In the genomic region with DNA sequence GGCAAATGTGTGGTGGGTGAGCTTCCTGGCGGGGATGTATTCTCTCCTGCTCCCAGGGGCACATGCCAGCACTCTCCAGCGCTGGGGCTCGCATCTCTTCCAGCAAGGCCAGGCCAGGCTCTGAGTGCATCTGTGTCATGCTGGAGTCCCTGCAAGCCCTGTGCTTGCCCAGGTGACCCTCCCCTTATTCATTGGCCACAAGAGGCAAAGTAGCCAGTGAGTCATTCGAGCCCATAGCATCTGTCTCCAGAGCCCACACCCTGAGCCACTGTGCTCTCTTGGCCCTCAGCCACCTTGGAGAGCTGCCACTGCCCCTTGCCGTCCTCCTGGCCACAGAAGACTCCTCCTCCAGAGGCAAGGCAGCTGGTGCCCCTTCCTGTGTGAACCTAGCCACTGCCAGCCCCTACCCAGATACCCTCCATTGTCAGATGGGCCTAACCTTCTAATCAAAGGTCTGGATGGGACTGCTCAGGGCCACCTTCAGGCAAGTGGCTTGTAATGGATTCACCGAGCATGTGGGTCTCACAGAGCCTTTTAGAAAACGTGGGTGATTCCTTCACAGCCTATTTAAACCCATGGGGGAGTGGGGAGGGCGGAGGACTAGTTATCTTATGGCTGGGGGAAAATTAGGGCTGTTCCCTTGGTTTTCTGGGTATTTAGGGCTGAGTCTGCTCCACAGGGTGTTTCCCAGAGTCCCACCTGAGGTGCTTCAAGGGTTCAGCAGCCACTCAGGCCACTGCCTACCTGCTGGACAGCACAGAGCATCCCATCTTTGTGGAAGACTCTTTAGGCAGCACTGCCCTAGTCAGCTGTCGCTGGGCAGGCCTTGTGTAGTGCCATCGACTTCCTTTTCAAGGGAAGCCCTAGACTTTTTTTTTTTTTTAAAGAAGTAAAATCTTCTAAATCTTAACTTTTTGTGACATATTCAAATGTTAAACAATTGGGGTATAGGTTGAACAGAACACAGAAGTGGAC, we compare ENCODE assay signal across 12 cellular contexts.
A peak's percentile ranks its signal among the peaks of the same experiment; 100 is the strongest.
DNase-seq lines count a peak whose midpoint lies in the region.
"Had no signal": no experiment of that assay in that cellular context is flagged by ENCODE, and none has a peak within 500 bp of the region (broad histone marks: within the 10 kb centered on the region; RNA-seq: fewer than 3 reads in every experiment).

No MANE protein-coding gene starts in this region.

- intact Hi-C loops in posterior cingulate gyrus (cut with DNase I), result no loop called here

- DNase-seq in DMS 273 treated with DMSO at 0.1 percent for 48 hours (lab: John Stamatoyannopoulos, UW) (peak; percentile 12), HT1080 (ENCODE audit: low read depth) (peak; percentile 83), SW480 (ENCODE audit: low spot score) (peak; percentile 16), kidney glomerular epithelial cell (lab: John Stamatoyannopoulos, UW) (peak; percentile 11), NCI-H748 treated with DMSO at 0.1 percent for 48 hours (lab: John Stamatoyannopoulos, UW) (no peak), posterior cingulate gyrus (no peak), HPDE6-E6E7 (ENCODE audit: extremely low spot score) (no peak), AG20443 (ENCODE audit: low spot score) (no peak)
- DNase-seq: C1 segment of cervical spinal cord, colonic mucosa, glutamatergic neuron, NCI-H1694 treated with DMSO at 0.1 percent for 48 hours had no signal

Comparison
In these comparisons a context has a peak if more than half of its experiments do, and no peak if none do; other contexts are left out.
1. DNase-seq: peak in DMS 273 treated with DMSO at 0.1 percent for 48 hours (single experiment), HT1080 (single experiment), SW480 (single experiment) and kidney glomerular epithelial cell (single experiment); none in NCI-H748 treated with DMSO at 0.1 percent for 48 hours (single experiment), posterior cingulate gyrus (0 of 10), HPDE6-E6E7 (single experiment) and AG20443 (single experiment).